Comparison of ENCODE assay signal across 15 cellular contexts in genomic region chr4:27692868-27693634, GRCh38.
DNase-seq lines count a peak whose midpoint lies in the region; ATAC-seq, FAIRE-seq and TF ChIP-seq lines count a peak whose summit lies in the region.
"Had no signal": no experiment of that assay in that cellular context is flagged by ENCODE, and none has a peak within 500 bp of the region (broad histone marks: within the 10 kb centered on the region; RNA-seq: fewer than 3 reads in every experiment).

No MANE protein-coding gene starts in this region.

- DNase-seq in MM.1S (peak; percentile 21), lower lobe of right lung (no peak), GM19239 (ENCODE audit: insufficient read length, low spot score) (no peak), vagina (ENCODE audit: extremely low spot score in 2 of 2) (no peak), posterior cingulate gyrus (no peak)
- DNase-seq: CD8-positive, alpha-beta T cell; NCI-H1105; NCI-H2227 treated with DMSO at 0.1 percent for 48 hours; SHP77 treated with DMSO at 0.1 percent for 48 hours had no signal

- H3K27ac ChIP-seq in MM.1S (ENCODE audit: low read length) = no peak overlapping the region
- H3K27ac ChIP-seq in lower lobe of right lung = no peak overlapping the region
- H3K27ac ChIP-seq in vagina = no peak overlapping the region
- H3K27ac ChIP-seq: BLaER1, KMS-11 had no signal

- no peaks in the 10 kb centered on the region for H3K79me2 ChIP-seq in MM.1S (ENCODE audit: low read length)

- peak overlapping the region; percentile 35; the same call in 1 of the 2 replicates for H2AFZ ChIP-seq in MM.1S (ENCODE audit: low read length)

- H4K20me1 ChIP-seq in MM.1S (ENCODE audit: insufficient read depth, low read length) = no peaks in the 10 kb centered on the region
- H4K20me1 ChIP-seq: BLaER1 had no signal

- no peaks in the 10 kb centered on the region for H3F3A ChIP-seq in MM.1S (ENCODE audit: insufficient read depth, low read length)

- TF ChIP-seq CTCF in MM.1S (IDR thresholded peaks at IDR 0.05; ENCODE audit: low read length) (no peak), lower lobe of right lung (IDR thresholded peaks at IDR 0.05) (no peak), vagina (IDR thresholded peaks at IDR 0.05) (no peak)

- intact Hi-C loops in lower lobe of right lung (cut with DNase I) = no loop called here
- intact Hi-C loops in vagina (cut with DNase I) = no loop called here
- intact Hi-C loops in posterior cingulate gyrus (cut with DNase I) = no loop called here

- no peak for FAIRE-seq in GM19239 (lab: Jason Lieb, UNC)
- FAIRE-seq: A204.1 had no signal

- H3K9me3 ChIP-seq in MM.1S (replicated peaks; ENCODE audit: insufficient read depth, low read length) = no peaks in the 10 kb centered on the region
- no peaks in the 10 kb centered on the region for H3K9me3 ChIP-seq in lower lobe of right lung
- no peaks in the 10 kb centered on the region for H3K9me3 ChIP-seq in vagina
- H3K9me3 ChIP-seq: BLaER1 had no signal

- H3K36me3 ChIP-seq in MM.1S (replicated peaks; ENCODE audit: insufficient read depth, low read length) (no peaks in the 10 kb centered on the region), lower lobe of right lung (no peaks in the 10 kb centered on the region), vagina (no peaks in the 10 kb centered on the region)
- H3K36me3 ChIP-seq: BLaER1 had no signal

- ATAC-seq in GM18498 (IDR thresholded peaks at IDR 0.05; ENCODE audit: unreplicated experiment) (peak; percentile 7), GM21423 (IDR thresholded peaks at IDR 0.05; ENCODE audit: unreplicated experiment) (peak; percentile 42), lower lobe of right lung (peak; percentile 13 to 28), HG03280 (IDR thresholded peaks at IDR 0.05; ENCODE audit: unreplicated experiment) (no peak)
- ATAC-seq: CD8-positive, alpha-beta T cell had no signal

- peaks cover 11% of the 10 kb centered on the region; the same call in 1 of the 2 replicates for H3K4me1 ChIP-seq in MM.1S (ENCODE audit: low read length)
- H3K4me1 ChIP-seq in lower lobe of right lung = no peaks in the 10 kb centered on the region
- no peaks in the 10 kb centered on the region for H3K4me1 ChIP-seq in vagina
- H3K4me1 ChIP-seq: BLaER1 had no signal

- no peak overlapping the region for H3K4me3 ChIP-seq in MM.1S (ENCODE audit: low read length)
- H3K4me3 ChIP-seq in lower lobe of right lung = no peak overlapping the region
- H3K4me3 ChIP-seq in vagina = no peak overlapping the region
- H3K4me3 ChIP-seq: BLaER1 had no signal

- H3K27me3 ChIP-seq in MM.1S (replicated peaks; ENCODE audit: insufficient read depth, low read length) (no peaks in the 10 kb centered on the region), lower lobe of right lung (ENCODE audit: low read depth) (no peaks in the 10 kb centered on the region), vagina (no peaks in the 10 kb centered on the region)
- H3K27me3 ChIP-seq: BLaER1 had no signal

- H3K4me2 ChIP-seq in MM.1S (ENCODE audit: low read depth, low read length) = peak overlapping the region; percentile 28; the same call in 1 of the 2 replicates
- H3K4me2 ChIP-seq: BLaER1, KMS-11 had no signal

- H3K9ac ChIP-seq in MM.1S (ENCODE audit: low read length) = no peak overlapping the region
- H3K9ac ChIP-seq: BLaER1, KMS-11 had no signal

- H3K9me2 ChIP-seq in MM.1S (replicated peaks; ENCODE audit: insufficient read depth, low read length) = no peaks in the 10 kb centered on the region

- no peak for TF ChIP-seq POLR2A in vagina (IDR thresholded peaks at IDR 0.05)
